In genomic region chr7:75596727-75597614, GRCh38 we compare ENCODE assay signal across 1 cellular context.
TF ChIP-seq lines count a peak whose summit lies in the region.

No MANE protein-coding gene starts in this region.

TF ChIP-seq in K562, 482 proteins besides CTCF, POLR2A, EP300 and RAD21 (continued from another document):
- TF ChIP-seq, protein P1, sequence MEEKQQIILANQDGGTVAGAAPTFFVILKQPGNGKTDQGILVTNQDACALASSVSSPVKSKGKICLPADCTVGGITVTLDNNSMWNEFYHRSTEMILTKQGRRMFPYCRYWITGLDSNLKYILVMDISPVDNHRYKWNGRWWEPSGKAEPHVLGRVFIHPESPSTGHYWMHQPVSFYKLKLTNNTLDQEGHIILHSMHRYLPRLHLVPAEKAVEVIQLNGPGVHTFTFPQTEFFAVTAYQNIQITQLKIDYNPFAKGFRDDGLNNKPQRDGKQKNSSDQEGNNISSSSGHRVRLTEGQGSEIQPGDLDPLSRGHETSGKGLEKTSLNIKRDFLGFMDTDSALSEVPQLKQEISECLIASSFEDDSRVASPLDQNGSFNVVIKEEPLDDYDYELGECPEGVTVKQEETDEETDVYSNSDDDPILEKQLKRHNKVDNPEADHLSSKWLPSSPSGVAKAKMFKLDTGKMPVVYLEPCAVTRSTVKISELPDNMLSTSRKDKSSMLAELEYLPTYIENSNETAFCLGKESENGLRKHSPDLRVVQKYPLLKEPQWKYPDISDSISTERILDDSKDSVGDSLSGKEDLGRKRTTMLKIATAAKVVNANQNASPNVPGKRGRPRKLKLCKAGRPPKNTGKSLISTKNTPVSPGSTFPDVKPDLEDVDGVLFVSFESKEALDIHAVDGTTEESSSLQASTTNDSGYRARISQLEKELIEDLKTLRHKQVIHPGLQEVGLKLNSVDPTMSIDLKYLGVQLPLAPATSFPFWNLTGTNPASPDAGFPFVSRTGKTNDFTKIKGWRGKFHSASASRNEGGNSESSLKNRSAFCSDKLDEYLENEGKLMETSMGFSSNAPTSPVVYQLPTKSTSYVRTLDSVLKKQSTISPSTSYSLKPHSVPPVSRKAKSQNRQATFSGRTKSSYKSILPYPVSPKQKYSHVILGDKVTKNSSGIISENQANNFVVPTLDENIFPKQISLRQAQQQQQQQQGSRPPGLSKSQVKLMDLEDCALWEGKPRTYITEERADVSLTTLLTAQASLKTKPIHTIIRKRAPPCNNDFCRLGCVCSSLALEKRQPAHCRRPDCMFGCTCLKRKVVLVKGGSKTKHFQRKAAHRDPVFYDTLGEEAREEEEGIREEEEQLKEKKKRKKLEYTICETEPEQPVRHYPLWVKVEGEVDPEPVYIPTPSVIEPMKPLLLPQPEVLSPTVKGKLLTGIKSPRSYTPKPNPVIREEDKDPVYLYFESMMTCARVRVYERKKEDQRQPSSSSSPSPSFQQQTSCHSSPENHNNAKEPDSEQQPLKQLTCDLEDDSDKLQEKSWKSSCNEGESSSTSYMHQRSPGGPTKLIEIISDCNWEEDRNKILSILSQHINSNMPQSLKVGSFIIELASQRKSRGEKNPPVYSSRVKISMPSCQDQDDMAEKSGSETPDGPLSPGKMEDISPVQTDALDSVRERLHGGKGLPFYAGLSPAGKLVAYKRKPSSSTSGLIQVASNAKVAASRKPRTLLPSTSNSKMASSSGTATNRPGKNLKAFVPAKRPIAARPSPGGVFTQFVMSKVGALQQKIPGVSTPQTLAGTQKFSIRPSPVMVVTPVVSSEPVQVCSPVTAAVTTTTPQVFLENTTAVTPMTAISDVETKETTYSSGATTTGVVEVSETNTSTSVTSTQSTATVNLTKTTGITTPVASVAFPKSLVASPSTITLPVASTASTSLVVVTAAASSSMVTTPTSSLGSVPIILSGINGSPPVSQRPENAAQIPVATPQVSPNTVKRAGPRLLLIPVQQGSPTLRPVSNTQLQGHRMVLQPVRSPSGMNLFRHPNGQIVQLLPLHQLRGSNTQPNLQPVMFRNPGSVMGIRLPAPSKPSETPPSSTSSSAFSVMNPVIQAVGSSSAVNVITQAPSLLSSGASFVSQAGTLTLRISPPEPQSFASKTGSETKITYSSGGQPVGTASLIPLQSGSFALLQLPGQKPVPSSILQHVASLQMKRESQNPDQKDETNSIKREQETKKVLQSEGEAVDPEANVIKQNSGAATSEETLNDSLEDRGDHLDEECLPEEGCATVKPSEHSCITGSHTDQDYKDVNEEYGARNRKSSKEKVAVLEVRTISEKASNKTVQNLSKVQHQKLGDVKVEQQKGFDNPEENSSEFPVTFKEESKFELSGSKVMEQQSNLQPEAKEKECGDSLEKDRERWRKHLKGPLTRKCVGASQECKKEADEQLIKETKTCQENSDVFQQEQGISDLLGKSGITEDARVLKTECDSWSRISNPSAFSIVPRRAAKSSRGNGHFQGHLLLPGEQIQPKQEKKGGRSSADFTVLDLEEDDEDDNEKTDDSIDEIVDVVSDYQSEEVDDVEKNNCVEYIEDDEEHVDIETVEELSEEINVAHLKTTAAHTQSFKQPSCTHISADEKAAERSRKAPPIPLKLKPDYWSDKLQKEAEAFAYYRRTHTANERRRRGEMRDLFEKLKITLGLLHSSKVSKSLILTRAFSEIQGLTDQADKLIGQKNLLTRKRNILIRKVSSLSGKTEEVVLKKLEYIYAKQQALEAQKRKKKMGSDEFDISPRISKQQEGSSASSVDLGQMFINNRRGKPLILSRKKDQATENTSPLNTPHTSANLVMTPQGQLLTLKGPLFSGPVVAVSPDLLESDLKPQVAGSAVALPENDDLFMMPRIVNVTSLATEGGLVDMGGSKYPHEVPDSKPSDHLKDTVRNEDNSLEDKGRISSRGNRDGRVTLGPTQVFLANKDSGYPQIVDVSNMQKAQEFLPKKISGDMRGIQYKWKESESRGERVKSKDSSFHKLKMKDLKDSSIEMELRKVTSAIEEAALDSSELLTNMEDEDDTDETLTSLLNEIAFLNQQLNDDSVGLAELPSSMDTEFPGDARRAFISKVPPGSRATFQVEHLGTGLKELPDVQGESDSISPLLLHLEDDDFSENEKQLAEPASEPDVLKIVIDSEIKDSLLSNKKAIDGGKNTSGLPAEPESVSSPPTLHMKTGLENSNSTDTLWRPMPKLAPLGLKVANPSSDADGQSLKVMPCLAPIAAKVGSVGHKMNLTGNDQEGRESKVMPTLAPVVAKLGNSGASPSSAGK (IDR thresholded peaks at IDR 0.05) = 0 out of 2 replicates have a peak, but pooled peaks have one; percentile 24
- 0 out of 2 replicates have a peak, but pooled peaks have one; percentile 2 for TF ChIP-seq SMAD3 (CRISPR knock-in tag; conservative IDR thresholded peaks at IDR 0.05)
- TF ChIP-seq, protein P2, sequence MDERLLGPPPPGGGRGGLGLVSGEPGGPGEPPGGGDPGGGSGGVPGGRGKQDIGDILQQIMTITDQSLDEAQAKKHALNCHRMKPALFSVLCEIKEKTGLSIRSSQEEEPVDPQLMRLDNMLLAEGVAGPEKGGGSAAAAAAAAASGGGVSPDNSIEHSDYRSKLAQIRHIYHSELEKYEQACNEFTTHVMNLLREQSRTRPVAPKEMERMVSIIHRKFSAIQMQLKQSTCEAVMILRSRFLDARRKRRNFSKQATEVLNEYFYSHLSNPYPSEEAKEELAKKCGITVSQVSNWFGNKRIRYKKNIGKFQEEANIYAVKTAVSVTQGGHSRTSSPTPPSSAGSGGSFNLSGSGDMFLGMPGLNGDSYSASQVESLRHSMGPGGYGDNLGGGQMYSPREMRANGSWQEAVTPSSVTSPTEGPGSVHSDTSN (CRISPR knock-in tag; IDR thresholded peaks at IDR 0.05; ENCODE audit: low read depth) = no peak
- TF ChIP-seq, protein P2 (tag; conservative IDR thresholded peaks at IDR 0.05; ENCODE audit: low read depth) = no peak
